ENCODE assay signal across 13 cellular contexts in the genomic region with DNA sequence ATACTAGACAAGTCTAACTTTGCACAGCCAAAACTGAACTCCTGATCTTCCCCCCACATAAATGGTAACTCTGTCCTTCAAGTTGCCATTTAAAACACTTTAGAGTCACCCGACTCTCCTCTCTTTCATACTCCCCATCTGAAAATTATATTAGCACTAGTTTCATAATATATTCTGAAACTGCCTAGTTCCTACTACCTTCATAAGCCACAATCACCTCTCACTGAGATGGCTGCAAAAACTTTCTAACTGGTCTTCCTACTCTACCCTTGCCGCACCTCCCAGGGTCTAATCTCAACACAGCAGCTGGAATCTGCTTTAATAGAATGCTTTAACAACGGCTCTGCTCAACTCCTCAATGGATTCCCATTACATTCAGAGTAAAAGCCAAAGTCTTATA. TPM values are rescaled to one million over a fixed set of nuclear protein-coding genes. Genes with fewer than 3 reads are reported as not detected.
DNase-seq lines count a peak whose midpoint lies in the region; ATAC-seq and TF ChIP-seq lines count a peak whose summit lies in the region.
"Had no signal": no experiment of that assay in that cellular context is flagged by ENCODE, and none has a peak within 500 bp of the region (broad histone marks: within the 10 kb centered on the region; RNA-seq: fewer than 3 reads in every experiment).

No MANE protein-coding gene starts in this region.

- no peaks in the 10 kb centered on the region for H3K9me3 Mint-ChIP-seq in MCF 10A (ENCODE audit: unreplicated experiment)
- H3K9me3 Mint-ChIP-seq: activated naive CD8-positive, alpha-beta T cell treated with anti-CD3 and anti-CD28 coated beads, Interleukin-2, amount 50 U/mL, for 24 hours had no signal

- POLR2A ChIA-PET in MCF 10A (lab: Yijun Ruan, JAX), result no interaction called here

- BruUV-seq in MCF 10A (replicated peaks; lab: Mats Ljungman, UMichigan), result no TSS peak

- TF ChIP-seq CTCF in MCF 10A (IDR thresholded peaks at IDR 0.05; ENCODE audit: unreplicated experiment), result no peak

- DNase-seq in T-helper 17 cell, result no peak
- no peak for DNase-seq in GOT3 (lab: John Stamatoyannopoulos, UW)
- DNase-seq in MCF 10A (ENCODE audit: unreplicated experiment), result no peak
- no peak for DNase-seq in stimulated activated CD4-positive, alpha-beta T cell treated with anti-CD3 and anti-CD28 coated beads, Interleukin-2, amount 100 ng/mL, for 48 hours
- no peak for DNase-seq in NCI-H1048 (lab: John Stamatoyannopoulos, UW)
- DNase-seq: activated naive CD8-positive, alpha-beta T cell treated with anti-CD3 and anti-CD28 coated beads, Interleukin-2, amount 50 U/mL, for 24 hours; AML-193; mesendoderm; NCI-H446 treated with DMSO at 0.1 percent for 48 hours; pancreas had no signal

- peaks cover 51% of the 10 kb centered on the region for H3K4me1 Mint-ChIP-seq in T-helper 17 cell
- no peaks in the 10 kb centered on the region for H3K4me1 Mint-ChIP-seq in MCF 10A (ENCODE audit: insufficient read depth, unreplicated experiment)

- CTCF ChIA-PET in MCF 10A (lab: Yijun Ruan, JAX), result no interaction called here

- H3K27ac Mint-ChIP-seq in T-helper 17 cell, result peak overlapping the region; percentile 72
- no peak overlapping the region for H3K27ac Mint-ChIP-seq in MCF 10A (ENCODE audit: low read depth, unreplicated experiment)
- H3K27ac Mint-ChIP-seq: activated naive CD8-positive, alpha-beta T cell treated with anti-CD3 and anti-CD28 coated beads, Interleukin-2, amount 50 U/mL, for 24 hours had no signal

- H3K36me3 Mint-ChIP-seq in T-helper 17 cell (ENCODE audit: low read depth), result peaks cover 9% of the 10 kb centered on the region
- peaks cover 29% of the 10 kb centered on the region for H3K36me3 Mint-ChIP-seq in MCF 10A (ENCODE audit: insufficient read depth, unreplicated experiment)

- no peaks in the 10 kb centered on the region for H3K27me3 Mint-ChIP-seq in T-helper 17 cell
- H3K27me3 Mint-ChIP-seq in MCF 10A (ENCODE audit: insufficient read depth, unreplicated experiment), result no peaks in the 10 kb centered on the region
- H3K27me3 Mint-ChIP-seq: activated naive CD8-positive, alpha-beta T cell treated with anti-CD3 and anti-CD28 coated beads, Interleukin-2, amount 50 U/mL, for 24 hours had no signal

- H3K9me3 ChIP-seq in T-helper 17 cell (ENCODE audit: control insufficient read depth, low read length, poor library complexity, severe bottlenecking), result no peaks in the 10 kb centered on the region
- H3K9me3 ChIP-seq: pancreas had no signal

- H3K4me3 Mint-ChIP-seq in T-helper 17 cell (peak overlapping the region; percentile 33), MCF 10A (ENCODE audit: unreplicated experiment) (no peak overlapping the region)
- H3K4me3 Mint-ChIP-seq: activated naive CD8-positive, alpha-beta T cell treated with anti-CD3 and anti-CD28 coated beads, Interleukin-2, amount 50 U/mL, for 24 hours had no signal

- peak; percentile 94 for ATAC-seq in GM18517 (IDR thresholded peaks at IDR 0.05; ENCODE audit: unreplicated experiment)
- ATAC-seq in GM21447 (IDR thresholded peaks at IDR 0.05; ENCODE audit: unreplicated experiment), result peak; percentile 83
- peak; percentile 84 for ATAC-seq in HG03039 (IDR thresholded peaks at IDR 0.05; ENCODE audit: unreplicated experiment)
- no peak for ATAC-seq in T-helper 17 cell
- ATAC-seq: activated naive CD8-positive, alpha-beta T cell treated with anti-CD3 and anti-CD28 coated beads, Interleukin-2, amount 50 U/mL, for 24 hours; pancreas had no signal

- intact Hi-C loops in MCF 10A (cut with micrococcal nuclease), result no loop called here

RNA-seq across cellular contexts. Expression of gene GLB1, which starts 55.0 kb away (rescaled TPM):
- total RNA-seq in T-helper 17 cell (10 to 100 TPM; 29.8 to 37.3 TPM), MCF 10A (2022) (37.9 and 42.0 TPM in 2 replicates)

RNA-seq across cellular contexts. Expression of gene TMPPE, which starts 55.0 kb away (rescaled TPM):
- total RNA-seq in T-helper 17 cell, result 10 to 100 TPM; 13.6 to 15.0 TPM
- 5.5 and 8.6 TPM in 2 replicates for total RNA-seq in MCF 10A (2022)
